ENCODE assay signal across 26 cellular contexts in the genomic region with DNA sequence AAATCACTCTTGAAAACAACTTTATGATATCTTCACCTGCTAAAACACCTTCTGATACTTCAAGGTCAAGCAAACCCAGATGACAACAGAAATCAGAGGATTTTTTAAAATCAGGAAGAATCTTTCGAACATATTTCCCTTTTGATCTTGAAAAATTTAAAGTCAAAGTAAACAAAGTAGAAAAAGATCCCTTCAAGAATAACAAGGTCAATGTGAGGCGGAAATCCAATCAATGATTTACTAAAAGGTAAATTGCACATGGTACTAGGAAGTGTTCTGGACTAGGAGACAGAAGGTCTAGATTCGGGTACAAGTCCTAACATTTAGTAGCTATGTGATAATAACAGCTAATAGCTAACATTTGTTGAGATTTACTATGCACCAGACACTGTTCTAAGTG.
"Had no signal": no experiment of that assay in that cellular context is flagged by ENCODE, and none has a peak within 500 bp of the region (broad histone marks: within the 10 kb centered on the region; RNA-seq: fewer than 3 reads in every experiment).

No MANE protein-coding gene starts in this region.

- FAIRE-seq: frontal cortex had no signal

- H3K4me3 ChIP-seq: coronary artery, dorsolateral prefrontal cortex, left lung, lung, prostate gland, stomach, thyroid gland, upper lobe of left lung, vagina had no signal

- DNase-seq: activated CD4-positive, alpha-beta T cell treated with anti-CD3 and anti-CD28 coated beads for 36 hours; activated CD4-positive, CD25-positive, alpha-beta regulatory T cell; activated effector memory CD4-positive, alpha-beta T cell treated with Interleukin-2 at 50 U/mL for 16 hours; activated naive CD4-positive, alpha-beta T cell treated with Interleukin-2 at 50 U/mL for 16 hours; activated T-cell treated with anti-CD3 and anti-CD28 coated beads for 4 hours; activated T-cell treated with anti-CD3 and anti-CD28 coated beads, Interleukin-2, amount 50 U/mL, for 72 hours; anterior cingulate cortex; dorsolateral prefrontal cortex; effector memory CD4-positive, alpha-beta T cell; hippocampal formation; mesendoderm; nephron progenitor cell; stimulated activated CD4-positive, alpha-beta T cell treated with anti-CD3 and anti-CD28 coated beads, Interleukin-15, amount 100 ng/mL, for 24 hours; stimulated activated CD4-positive, alpha-beta T cell treated with anti-CD3 and anti-CD28 coated beads, Interleukin-2, amount 100 ng/mL, for 24 hours; stimulated activated naive B cell treated with anti-CD40 and anti-IgM and Interleukin-4, amounts not matched to agents 10 μg/mL and 1 μg/mL and 100 μg/mL, for 72 hours; T-helper 1 cell had no signal

- H3K36me3 ChIP-seq: left lung, prostate gland, thyroid gland, upper lobe of left lung, vagina had no signal

- ATAC-seq: activated CD4-positive, alpha-beta T cell treated with anti-CD3 and anti-CD28 coated beads for 36 hours; activated T-cell treated with anti-CD3 and anti-CD28 coated beads, Interleukin-2, amount 50 U/mL, for 72 hours had no signal

- H3K27ac ChIP-seq: coronary artery, dorsolateral prefrontal cortex, left lung, neutrophil, prostate gland, vagina had no signal

- H3K4me1 ChIP-seq: prostate gland, vagina had no signal

- H3K27me3 ChIP-seq: dorsolateral prefrontal cortex, left lung, neutrophil, stomach, thyroid gland, upper lobe of left lung, vagina had no signal

- H3K9me3 ChIP-seq: left lung, neutrophil, prostate gland, stomach, thyroid gland, upper lobe of left lung, vagina had no signal
